ENCODE assay signal across 16 cellular contexts in the genomic region with DNA sequence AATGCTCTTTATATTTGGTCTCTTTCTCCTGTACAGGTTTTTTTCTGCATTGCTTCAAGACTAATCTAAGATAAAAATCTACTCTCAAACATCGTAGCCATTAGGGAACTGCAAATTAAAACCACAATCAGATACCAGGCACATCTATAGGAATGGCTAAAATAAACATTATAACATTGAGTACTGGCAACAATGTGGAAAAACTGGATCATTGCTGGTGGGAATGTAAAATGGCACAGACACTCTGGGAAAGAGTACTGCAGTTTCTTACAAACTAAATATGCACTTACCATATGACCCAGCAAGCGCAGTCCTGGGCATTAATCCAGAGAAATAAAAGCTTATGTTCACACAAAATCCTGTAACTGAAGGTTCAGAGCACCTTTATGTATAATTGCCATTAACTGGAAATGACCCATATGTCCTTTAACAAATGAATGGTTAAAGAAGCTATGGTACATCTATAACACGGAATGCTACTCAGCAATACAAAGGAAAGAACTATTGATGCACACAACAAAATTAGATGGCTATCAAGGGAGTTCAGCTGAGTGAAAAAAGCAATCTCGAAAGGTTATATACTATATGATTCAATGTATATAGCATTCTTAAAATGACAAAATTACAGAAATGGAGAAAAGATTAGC. TPM values are rescaled to one million over a fixed set of nuclear protein-coding genes. Genes with fewer than 3 reads are reported as not detected.
A peak's percentile ranks its signal among the peaks of the same experiment; 100 is the strongest.
DNase-seq lines count a peak whose midpoint lies in the region; ATAC-seq and TF ChIP-seq lines count a peak whose summit lies in the region.
"Had no signal": no experiment of that assay in that cellular context is flagged by ENCODE, and none has a peak within 500 bp of the region (broad histone marks: within the 10 kb centered on the region; RNA-seq: fewer than 3 reads in every experiment).

No MANE protein-coding gene starts in this region.

- H3K79me2 ChIP-seq in PC-3 (ENCODE audit: low read length), result peaks cover 25% of the 10 kb centered on the region

- H3K27me3 ChIP-seq in PC-3 (ENCODE audit: low read length) (no peaks in the 10 kb centered on the region), uterus (no peaks in the 10 kb centered on the region)
- H3K27me3 ChIP-seq: BLaER1 treated with 17β-estradiol and CSF1 and Interleukin-3, amounts not matched to agents 10 nM and 100 nM had no signal

- no peak overlapping the region for H3K27ac Mint-ChIP-seq in endothelial cell (ENCODE audit: unreplicated experiment)
- peak overlapping the region; percentile 15 for H3K27ac Mint-ChIP-seq in type B pancreatic cell
- H3K27ac Mint-ChIP-seq: CD4-positive, alpha-beta T cell had no signal

- H3K9me3 Mint-ChIP-seq in endothelial cell (ENCODE audit: unreplicated experiment), result no peaks in the 10 kb centered on the region
- H3K9me3 Mint-ChIP-seq in type B pancreatic cell, result no peaks in the 10 kb centered on the region
- H3K9me3 Mint-ChIP-seq: CD4-positive, alpha-beta T cell had no signal

- H3K27me3 Mint-ChIP-seq in endothelial cell (ENCODE audit: unreplicated experiment) (peaks cover 5% of the 10 kb centered on the region), type B pancreatic cell (no peaks in the 10 kb centered on the region)
- H3K27me3 Mint-ChIP-seq: CD4-positive, alpha-beta T cell had no signal

- no peak for TF ChIP-seq POLR2A in uterus (IDR thresholded peaks at IDR 0.05)

- H3K9me2 ChIP-seq in PC-3 (replicated peaks; ENCODE audit: low read length), result no peaks in the 10 kb centered on the region

- POLR2A ChIA-PET in PC-3 (lab: Charles Lee; ENCODE audit: unreplicated experiment), result no interaction called here

- intact Hi-C loops in PC-3 (cut with micrococcal nuclease), result no loop called here
- intact Hi-C loops in uterus (cut with DNase I; ENCODE audit: low total_unique reads), result no loop called here

- CTCF ChIA-PET in PC-3 (lab: Charles Lee), result no interaction called here

- peaks cover 13% of the 10 kb centered on the region for H3K36me3 Mint-ChIP-seq in endothelial cell (ENCODE audit: low read depth, unreplicated experiment)
- H3K36me3 Mint-ChIP-seq in type B pancreatic cell, result peaks cover 32% of the 10 kb centered on the region

- no peak for TF ChIP-seq CTCF in PC-3 (conservative IDR thresholded peaks at IDR 0.05; ENCODE audit: low read depth, low read length)
- TF ChIP-seq CTCF in endothelial cell (IDR thresholded peaks at IDR 0.05; ENCODE audit: unreplicated experiment), result no peak
- TF ChIP-seq CTCF in type B pancreatic cell (conservative IDR thresholded peaks at IDR 0.05), result no peak
- no peak for TF ChIP-seq CTCF in uterus (IDR thresholded peaks at IDR 0.05)

- no peak overlapping the region for H3K4me2 ChIP-seq in PC-3 (ENCODE audit: low read length)
- H3K4me2 ChIP-seq: BLaER1 treated with 17β-estradiol and CSF1 and Interleukin-3, amounts not matched to agents 10 nM and 100 nM had no signal

- H3K9ac ChIP-seq in PC-3 (ENCODE audit: low read length), result no peak overlapping the region
- H3K9ac ChIP-seq: BLaER1 treated with 17β-estradiol and CSF1 and Interleukin-3, amounts not matched to agents 10 nM and 100 nM had no signal

- ATAC-seq in PC-3, result peak; percentile 6; the same call in 1 of the 2 replicates
- no peak for ATAC-seq in GM18502 (IDR thresholded peaks at IDR 0.05; ENCODE audit: poor library complexity, unreplicated experiment)
- ATAC-seq: HCT116 had no signal

- H3K9me3 ChIP-seq in PC-3 (ENCODE audit: low read length) (no peaks in the 10 kb centered on the region), uterus (no peaks in the 10 kb centered on the region)
- H3K9me3 ChIP-seq: BLaER1 treated with 17β-estradiol and CSF1 and Interleukin-3, amounts not matched to agents 10 nM and 100 nM had no signal

- DNase-seq in SIG-M5 treated with dmso at 0.1 percent for 504 hours (lab: John Stamatoyannopoulos, UW; ENCODE audit: unreplicated experiment) (peak; percentile 70), SIG-M5 (lab: John Stamatoyannopoulos, UW) (no peak), PC-3 (peak; percentile 57), endothelial cell (ENCODE audit: low spot score) (no peak), type B pancreatic cell (ENCODE audit: extremely low spot score, unreplicated experiment) (no peak), uterus (no peak)
- DNase-seq in activated CD8-positive, alpha-beta memory T cell treated with anti-CD3 and anti-CD28 coated beads, Interleukin-2, amount 50 U/mL, for 4 hours, result no peak
- DNase-seq: 8988T; Calu3; CD4-positive, alpha-beta T cell; DMS153; DMS79 treated with DMSO at 0.1 percent for 48 hours; GF-D8 had no signal

- no peaks in the 10 kb centered on the region for H4K20me1 ChIP-seq in PC-3 (ENCODE audit: low read length)

- peaks cover 55% of the 10 kb centered on the region for H3K4me1 ChIP-seq in PC-3 (ENCODE audit: insufficient read depth, low read length)
- H3K4me1 ChIP-seq in uterus, result peaks cover 0 to under 1% of the 10 kb centered on the region in 2 donors

- peak overlapping the region; percentile 54 for H3K27ac ChIP-seq in PC-3 (ENCODE audit: low read length)
- no peak overlapping the region for H3K27ac ChIP-seq in uterus
- H3K27ac ChIP-seq: BLaER1 treated with 17β-estradiol and CSF1 and Interleukin-3, amounts not matched to agents 10 nM and 100 nM had no signal

- H3K36me3 ChIP-seq in PC-3 (ENCODE audit: low read depth, low read length) (peaks cover 25% of the 10 kb centered on the region), uterus (no peaks in the 10 kb centered on the region)

- BruUV-seq in PC-3 (replicated peaks; lab: Mats Ljungman, UMichigan), result no TSS peak

- H2AFZ ChIP-seq in PC-3 (ENCODE audit: low read length), result no peak overlapping the region

- peaks cover 17% of the 10 kb centered on the region for H3K4me1 Mint-ChIP-seq in endothelial cell (ENCODE audit: unreplicated experiment)
- H3K4me1 Mint-ChIP-seq in type B pancreatic cell (ENCODE audit: unreplicated experiment), result peaks cover 28% of the 10 kb centered on the region

- peak overlapping the region; percentile 18 for H3K4me3 Mint-ChIP-seq in endothelial cell (ENCODE audit: unreplicated experiment)
- H3K4me3 Mint-ChIP-seq in type B pancreatic cell, result no peak overlapping the region
- H3K4me3 Mint-ChIP-seq: CD4-positive, alpha-beta T cell had no signal

- H3F3A ChIP-seq in PC-3 (ENCODE audit: low read length, unreplicated experiment), result no peaks in the 10 kb centered on the region

- H3K4me3 ChIP-seq in PC-3 (ENCODE audit: low read length) (no peak overlapping the region), uterus (no peak overlapping the region)
- H3K4me3 ChIP-seq: BLaER1 treated with 17β-estradiol and CSF1 and Interleukin-3, amounts not matched to agents 10 nM and 100 nM had no signal

RNA-seq across cellular contexts. Expression of a gene that starts 6.3 kb away (rescaled TPM):
- 16.1 and 24.9 TPM in 2 replicates for total RNA-seq in PC-3 (2014; rRNA removed)
- total RNA-seq in endothelial cell (ENCODE audit: unreplicated experiment), result 45.9 TPM
- total RNA-seq in type B pancreatic cell (ENCODE audit: low replicate concordance), result 39.3 and 61.2 TPM in 2 replicates
- 10 to 100 TPM; 15.9 to 46.0 (median 23.3) TPM for total RNA-seq in uterus

RNA-seq across cellular contexts. Expression of a gene that starts 20.2 kb away (rescaled TPM):
- total RNA-seq in PC-3 (2014; rRNA removed) (not detected in 2 replicates), endothelial cell (ENCODE audit: unreplicated experiment) (not detected), type B pancreatic cell (ENCODE audit: low replicate concordance) (not detected in 2 replicates), uterus (not detected)
- total RNA-seq: Calu3; CD4-positive, alpha-beta T cell had no signal

RNA-seq across cellular contexts. Expression of a gene that starts 41.5 kb away (rescaled TPM):
- total RNA-seq in PC-3 (2014; rRNA removed) (not detected in 2 replicates), endothelial cell (ENCODE audit: unreplicated experiment) (not detected), type B pancreatic cell (ENCODE audit: low replicate concordance) (not detected in 2 replicates), uterus (under 1 TPM in 1 of 4 donors, not detected in 3; 0.29 TPM)
- total RNA-seq: Calu3; CD4-positive, alpha-beta T cell had no signal

Comparison
In these comparisons a context has a peak if more than half of its experiments do, and no peak if none do; other contexts are left out.
1. DNase-seq: peak in SIG-M5 treated with dmso at 0.1 percent for 504 hours (single experiment) and PC-3 (single experiment); none in SIG-M5 (single experiment), endothelial cell (single experiment), type B pancreatic cell (single experiment), uterus (0 of 2) and activated CD8-positive, alpha-beta memory T cell treated with anti-CD3 and anti-CD28 coated beads, Interleukin-2, amount 50 U/mL, for 4 hours (single experiment).